In the genomic region with DNA sequence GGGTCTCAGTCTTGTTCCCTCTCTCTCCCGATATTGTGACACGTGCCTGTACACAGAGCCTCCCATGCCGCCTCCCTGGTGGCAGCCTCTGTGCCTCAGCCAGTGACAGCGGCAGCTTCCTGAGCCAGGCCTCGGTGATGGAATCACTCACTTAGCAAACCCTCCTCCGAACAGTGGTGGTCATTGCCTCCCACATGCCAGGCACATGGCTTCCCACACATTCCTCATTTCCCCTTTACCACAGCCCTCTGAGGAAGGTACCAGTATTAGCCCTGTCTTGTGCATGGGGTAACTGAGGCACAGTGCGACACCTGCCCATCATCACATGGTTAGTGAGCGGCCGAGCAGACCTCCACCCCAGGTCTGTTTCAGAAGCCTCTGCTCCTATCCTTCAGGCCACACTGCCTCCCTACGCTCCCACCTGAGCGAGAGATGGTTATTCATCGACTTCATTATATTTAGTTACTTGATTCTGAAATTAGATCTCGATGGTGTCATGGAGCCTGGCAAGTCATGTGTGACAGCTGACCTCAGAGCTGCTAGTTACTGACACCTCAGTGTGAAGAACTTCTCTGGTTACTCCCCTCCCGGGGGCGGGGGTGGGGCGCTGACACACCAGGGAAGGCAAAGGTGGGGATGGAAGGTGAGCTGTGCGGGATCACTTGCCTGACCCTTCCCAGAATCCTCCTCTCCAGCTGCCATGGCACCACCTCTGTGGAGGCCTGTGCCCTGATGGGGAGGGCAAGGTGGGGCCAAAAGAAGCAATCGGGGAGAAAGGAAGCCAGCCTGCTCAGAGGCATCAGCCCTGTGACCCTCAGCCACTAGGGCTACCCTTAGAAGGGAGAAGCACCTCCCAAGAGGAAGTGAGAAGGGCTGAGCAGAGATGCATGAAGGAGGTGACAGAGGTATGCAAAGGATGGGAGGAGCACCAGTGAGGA, we compare ENCODE assay signal across 9 cellular contexts. TPM values are rescaled to one million over a fixed set of nuclear protein-coding genes. Genes with fewer than 3 reads are reported as not detected.
A peak's percentile ranks its signal among the peaks of the same experiment; 100 is the strongest.
DNase-seq lines count a peak whose midpoint lies in the region; ATAC-seq and TF ChIP-seq lines count a peak whose summit lies in the region.
"Had no signal": no experiment of that assay in that cellular context is flagged by ENCODE, and none has a peak within 500 bp of the region (broad histone marks: within the 10 kb centered on the region; RNA-seq: fewer than 3 reads in every experiment).

No MANE protein-coding gene starts in this region.

- DNase-seq in DMS53 (lab: John Stamatoyannopoulos, UW) (peak; percentile 30), DMS53 treated with DMSO at 0.1 percent for 48 hours (lab: John Stamatoyannopoulos, UW; ENCODE audit: unreplicated experiment) (no peak), NCI-H2196 (lab: John Stamatoyannopoulos, UW; ENCODE audit: unreplicated experiment) (peak; percentile 50), renal cortical epithelial cell (ENCODE audit: low read depth) (peak; percentile 90), SJCRH30 (no peak), HCEC 1CT (no peak), testis (no peak)
- DNase-seq: erythroblast had no signal

- H3K4me1 ChIP-seq in SJCRH30, result no peaks in the 10 kb centered on the region
- H3K4me1 ChIP-seq in testis, result peaks cover 9% of the 10 kb centered on the region

- H3K36me3 ChIP-seq in SJCRH30 (no peaks in the 10 kb centered on the region), testis (ENCODE audit: low read depth, missing control alignments) (no peaks in the 10 kb centered on the region)

- no peak overlapping the region for H3K27ac ChIP-seq in SJCRH30
- no peak overlapping the region for H3K27ac ChIP-seq in testis

- WGBS in testis, 2 donors, result 83 to 89% methylated on average over 18 of the region's 18 CpGs

- H3K27me3 ChIP-seq in SJCRH30 (no peaks in the 10 kb centered on the region), testis (no peaks in the 10 kb centered on the region)

- intact Hi-C loops in testis (cut with DNase I; ENCODE audit: low total_unique reads), result no loop called here

- no peak for TF ChIP-seq CTCF in testis (IDR thresholded peaks at IDR 0.05)

- TF ChIP-seq POLR2A in testis (IDR thresholded peaks at IDR 0.05), result no peak

- no peak overlapping the region for H3K4me3 ChIP-seq in SJCRH30
- no peak overlapping the region for H3K4me3 ChIP-seq in testis

- no peaks in the 10 kb centered on the region for H3K9me3 ChIP-seq in SJCRH30 (replicated peaks)
- no peaks in the 10 kb centered on the region for H3K9me3 ChIP-seq in testis

- peak; percentile 62 for ATAC-seq in HG02623 (IDR thresholded peaks at IDR 0.05; ENCODE audit: unreplicated experiment)

RNA-seq across cellular contexts. Expression of a gene that starts 17.9 kb away (rescaled TPM):
- total RNA-seq in renal cortical epithelial cell (1.2 and 4.2 TPM in 2 replicates), testis (10 to 100 TPM in 1 of 2 donors, 1 to 10 TPM in 1; 5.9 to 16.0 TPM)
- 3.3 and 4.8 TPM in 2 replicates for total RNA-seq in SJCRH30 (2014; rRNA removed; shearing (Covaris generic))
- polyA plus RNA-seq in testis (ENCODE audit: insufficient read depth, low read depth, low replicate concordance), result 7.0 TPM

Comparison
In these comparisons a context has a peak if more than half of its experiments do, and no peak if none do; other contexts are left out.
1. DNase-seq: peak in DMS53 (single experiment), NCI-H2196 (single experiment) and renal cortical epithelial cell (single experiment); none in DMS53 treated with DMSO at 0.1 percent for 48 hours (single experiment), SJCRH30 (0 of 2), HCEC 1CT (single experiment) and testis (single experiment).